In the genomic region with DNA sequence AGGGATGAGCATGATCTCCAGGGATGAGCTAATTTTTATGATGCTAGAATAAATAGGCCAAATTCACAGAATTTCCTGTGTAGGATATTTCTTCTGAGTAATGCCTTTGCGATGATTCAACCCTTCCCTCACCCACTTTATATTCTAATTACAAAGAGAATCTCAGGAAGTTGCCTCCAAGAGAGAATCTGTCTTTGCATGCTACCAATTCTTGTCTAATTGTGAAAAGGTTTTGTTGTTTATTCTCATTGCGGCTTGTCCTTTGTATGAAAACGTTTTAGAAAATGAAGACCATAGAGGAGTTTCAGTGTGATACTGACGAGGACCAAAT, we compare ENCODE assay signal across 17 cellular contexts. TPM values are rescaled to one million over a fixed set of nuclear protein-coding genes. Genes with fewer than 3 reads are reported as not detected.
A peak's percentile ranks its signal among the peaks of the same experiment; 100 is the strongest.
DNase-seq lines count a peak whose midpoint lies in the region; ATAC-seq and TF ChIP-seq lines count a peak whose summit lies in the region.
"Had no signal": no experiment of that assay in that cellular context is flagged by ENCODE, and none has a peak within 500 bp of the region (broad histone marks: within the 10 kb centered on the region; RNA-seq: fewer than 3 reads in every experiment).

No MANE protein-coding gene starts in this region.

- H3K4me3 ChIP-seq in RWPE2 (ENCODE audit: severe bottlenecking): no peak overlapping the region
- H3K4me3 ChIP-seq in epithelial cell of esophagus (ENCODE audit: low read length): no peak overlapping the region
- no peak overlapping the region for H3K4me3 ChIP-seq in skeletal muscle satellite cell (ENCODE audit: low read length)
- no peak overlapping the region for H3K4me3 ChIP-seq in HAP-1
- H3K4me3 ChIP-seq: uterus had no signal

- H3K9me3 Mint-ChIP-seq in activated T-cell treated with anti-CD3 and anti-CD28 coated beads, Interleukin-2, amount 50 U/mL, for 4 hours: no peaks in the 10 kb centered on the region
- H3K9me3 Mint-ChIP-seq: naive B cell had no signal

- peak overlapping the region; percentile 95 for H3K27ac ChIP-seq in RWPE2 (ENCODE audit: poor library complexity, severe bottlenecking)
- H3K27ac ChIP-seq: uterus had no signal

- in situ Hi-C loops in HAP-1 (cut with MboI; ENCODE audit: low sequenced_read_pairs): no loop called here

- H3K4me3 Mint-ChIP-seq in activated T-cell treated with anti-CD3 and anti-CD28 coated beads, Interleukin-2, amount 50 U/mL, for 4 hours: peak overlapping the region; percentile 8
- H3K4me3 Mint-ChIP-seq: naive B cell had no signal

- H3K4me1 ChIP-seq in RWPE2 (ENCODE audit: insufficient read depth, poor library complexity, severe bottlenecking) (peaks cover 30% of the 10 kb centered on the region), skeletal muscle satellite cell (ENCODE audit: control insufficient read depth, insufficient read depth, low read length) (peaks cover 21% of the 10 kb centered on the region), HAP-1 (no peaks in the 10 kb centered on the region)
- H3K4me1 ChIP-seq: uterus had no signal

- peak overlapping the region; percentile 44 for H3K4me2 ChIP-seq in skeletal muscle satellite cell (ENCODE audit: low read length)

- TF ChIP-seq CTCF in RWPE2 (IDR thresholded peaks at IDR 0.05; ENCODE audit: poor library complexity, severe bottlenecking): no peak
- TF ChIP-seq CTCF in epithelial cell of esophagus (IDR thresholded peaks at IDR 0.05; ENCODE audit: insufficient read depth, low read depth, low read length, missing control alignments): no peak

- H3K27me3 Mint-ChIP-seq in activated T-cell treated with anti-CD3 and anti-CD28 coated beads, Interleukin-2, amount 50 U/mL, for 4 hours (ENCODE audit: low read depth): peaks cover 3% of the 10 kb centered on the region

- no peak for DNase-seq in activated T-cell treated with anti-CD3 and anti-CD28 coated beads, Interleukin-2, amount 50 U/mL, for 4 hours
- DNase-seq in activated T-cell treated with anti-CD3 and anti-CD28 coated beads, Interleukin-2, amount 50 U/mL, for 48 hours: no peak
- DNase-seq in RWPE2 (ENCODE audit: low spot score) (no peak), epithelial cell of esophagus (ENCODE audit: low read depth) (peak; percentile 65), NCI-H510A treated with DMSO at 0.1 percent for 48 hours (lab: John Stamatoyannopoulos, UW) (no peak), medulla oblongata (ENCODE audit: extremely low spot score) (no peak), HAP-1 (ENCODE audit: low spot score in 2 of 2) (no peak)
- DNase-seq: AML-193; central memory CD4-positive, alpha-beta T cell; Kasumi-1; naive B cell; stimulated activated CD4-positive, alpha-beta T cell treated with anti-CD3 and anti-CD28 coated beads, Interleukin-12 subunit alpha, Interleukin-12 subunit beta, amount 100 ng/mL, for 4 hours; T-helper 2 cell; uterus had no signal

- H3K36me3 Mint-ChIP-seq in activated T-cell treated with anti-CD3 and anti-CD28 coated beads, Interleukin-2, amount 50 U/mL, for 4 hours (ENCODE audit: insufficient read depth): no peaks in the 10 kb centered on the region
- H3K36me3 Mint-ChIP-seq: naive B cell had no signal

- peak overlapping the region; percentile 18 for H3K9ac ChIP-seq in skeletal muscle satellite cell (ENCODE audit: low read depth, low read length)

- ATAC-seq in activated T-cell treated with anti-CD3 and anti-CD28 coated beads, Interleukin-2, amount 50 U/mL, for 4 hours: peak; percentile 63 to 68
- peak; percentile 87 for ATAC-seq in RWPE2 (ENCODE audit: low read depth)
- ATAC-seq: esophagus mucosa had no signal

- peaks cover 44% of the 10 kb centered on the region for H3K4me1 Mint-ChIP-seq in activated T-cell treated with anti-CD3 and anti-CD28 coated beads, Interleukin-2, amount 50 U/mL, for 4 hours (ENCODE audit: low read depth)
- H3K4me1 Mint-ChIP-seq: naive B cell had no signal

- H3K9me3 ChIP-seq in RWPE2 (ENCODE audit: severe bottlenecking) (no peaks in the 10 kb centered on the region), skeletal muscle satellite cell (replicated peaks; ENCODE audit: low read length) (no peaks in the 10 kb centered on the region), HAP-1 (no peaks in the 10 kb centered on the region)
- H3K9me3 ChIP-seq: uterus had no signal

- H3K36me3 ChIP-seq in RWPE2 (ENCODE audit: low read depth) (no peaks in the 10 kb centered on the region), skeletal muscle satellite cell (ENCODE audit: insufficient read depth, low read length) (no peaks in the 10 kb centered on the region), HAP-1 (replicated peaks) (no peaks in the 10 kb centered on the region)
- H3K36me3 ChIP-seq: uterus had no signal

- H3K27me3 ChIP-seq in RWPE2 (ENCODE audit: insufficient read depth, poor library complexity, severe bottlenecking) (no peaks in the 10 kb centered on the region), skeletal muscle satellite cell (ENCODE audit: control insufficient read depth, insufficient read depth, low read length) (peaks cover 14% of the 10 kb centered on the region), HAP-1 (ENCODE audit: low read depth) (no peaks in the 10 kb centered on the region)
- H3K27me3 ChIP-seq: uterus had no signal

RNA-seq across cellular contexts. Expression of a gene that starts 6.3 kb away (rescaled TPM):
- under 1 TPM; 0.15 to 0.45 (median 0.16) TPM for total RNA-seq in activated T-cell treated with anti-CD3 and anti-CD28 coated beads, Interleukin-2, amount 50 U/mL, for 4 hours
- total RNA-seq in skeletal muscle satellite cell (2012; rRNA removed): not detected in 2 replicates

RNA-seq across cellular contexts. Expression of a gene that starts 12.7 kb away (rescaled TPM):
- total RNA-seq in activated T-cell treated with anti-CD3 and anti-CD28 coated beads, Interleukin-2, amount 50 U/mL, for 4 hours: not detected
- total RNA-seq in skeletal muscle satellite cell (2012; rRNA removed): not detected in 2 replicates
- total RNA-seq: activated CD8-positive, alpha-beta memory T cell treated with anti-CD3 and anti-CD28 coated beads for 36 hours; esophagus mucosa; uterus had no signal

RNA-seq across cellular contexts. Expression of a gene that starts 47.4 kb away (rescaled TPM):
- 10 to 100 TPM; 25.5 to 45.8 (median 45.1) TPM for total RNA-seq in activated T-cell treated with anti-CD3 and anti-CD28 coated beads, Interleukin-2, amount 50 U/mL, for 4 hours
- 30.4 and 31.7 TPM in 2 replicates for total RNA-seq in skeletal muscle satellite cell (2012; rRNA removed)
